26 cellular contexts compared by ENCODE assay signal in the genomic region with DNA sequence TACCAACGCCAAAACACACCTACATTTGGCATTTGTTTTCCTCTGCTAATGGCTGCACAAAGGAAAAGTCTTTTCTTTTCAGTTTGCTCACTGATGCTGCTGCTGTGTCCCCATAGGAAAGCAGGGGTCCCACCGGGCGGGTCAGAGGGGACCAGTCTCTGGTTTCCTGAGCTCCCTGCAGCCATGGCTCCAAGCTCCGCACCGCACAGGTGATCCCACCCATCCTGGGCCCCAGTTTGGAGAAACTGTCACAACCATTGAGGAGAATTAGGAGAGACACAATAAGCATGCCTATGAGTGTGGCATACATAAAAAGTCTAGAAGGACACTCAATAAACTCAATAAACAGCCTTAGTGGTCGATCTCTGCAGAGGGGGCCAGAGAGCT.
"Had no signal": no experiment of that assay in that cellular context is flagged by ENCODE, and none has a peak within 500 bp of the region (broad histone marks: within the 10 kb centered on the region; RNA-seq: fewer than 3 reads in every experiment).

No MANE protein-coding gene starts in this region.

- H3K9me3 Mint-ChIP-seq: activated B cell treated with CpG ODN at 0.5 μM for 24 hours; activated T-helper 2 cell treated with anti-CD3 and anti-CD28 coated beads, Interferon-gamma antibody, Interleukin-2, Interleukin-4, amounts not matched to agents 10 μg/mL and 5 μg/mL and 100 μg/mL, durations not matched to agents 14 hours and 24 hours and 36 hours; natural killer cell; stimulated activated effector memory CD8-positive, alpha-beta T cell treated with anti-CD3 and anti-CD28 coated beads, Interleukin-12 subunit alpha, Interleukin-12 subunit beta, amount 100 ng/mL, for 72 hours had no signal

- H3K27me3 Mint-ChIP-seq: activated B cell treated with CpG ODN at 0.5 μM for 24 hours; activated CD4-positive, alpha-beta T cell treated with anti-CD3 and anti-CD28 coated beads for 36 hours; activated naive CD8-positive, alpha-beta T cell had no signal

- H3K4me3 Mint-ChIP-seq: activated B cell treated with CpG ODN at 0.5 μM for 24 hours; activated CD4-positive, alpha-beta T cell treated with anti-CD3 and anti-CD28 coated beads for 36 hours; activated naive CD8-positive, alpha-beta T cell; brain; natural killer cell; stimulated activated effector memory CD8-positive, alpha-beta T cell treated with anti-CD3 and anti-CD28 coated beads, Interleukin-12 subunit alpha, Interleukin-12 subunit beta, amount 100 ng/mL, for 72 hours had no signal

- DNase-seq: activated B cell treated with CpG ODN at 0.5 μM for 24 hours; activated CD4-positive, alpha-beta T cell treated with anti-CD3 and anti-CD28 coated beads for 36 hours; activated CD4-positive, alpha-beta T cell treated with anti-CD3 and anti-CD28 coated beads, Interleukin-2, amount 50 U/mL, for 48 hours; activated T-cell treated with anti-CD3 and anti-CD28 coated beads, Interleukin-2, amount 50 U/mL, for 48 hours; dorsolateral prefrontal cortex; effector memory CD4-positive, alpha-beta T cell; erythroblast; hippocampal formation; midbrain; natural killer cell; posterior cingulate gyrus; right lobe of liver; stimulated activated CD4-positive, alpha-beta T cell treated with anti-CD3 and anti-CD28 coated beads, Interleukin-12 subunit alpha, Interleukin-12 subunit beta, amount 100 ng/mL, for 4 hours; stimulated activated CD4-positive, alpha-beta T cell treated with anti-CD3 and anti-CD28 coated beads, Interleukin-4, amount 100 ng/mL, for 1 hour; stomach; thyroid gland; upper lobe of left lung had no signal

- H3K4me1 ChIP-seq: ascending aorta, right lobe of liver, SJSA1, stomach, thyroid gland, upper lobe of left lung had no signal

- H3K9me3 ChIP-seq: ascending aorta, right lobe of liver, SJSA1, stomach, thyroid gland, upper lobe of left lung had no signal

- H3K36me3 ChIP-seq: cardiac muscle cell, right lobe of liver, SJSA1, thyroid gland had no signal

- H3K27ac ChIP-seq: ascending aorta, cardiac muscle cell, coronary artery, dorsolateral prefrontal cortex, right lobe of liver, SJSA1, skin epidermis, stomach, thyroid gland, upper lobe of left lung had no signal

- H3K4me3 ChIP-seq: ascending aorta, cardiac muscle cell, coronary artery, dorsolateral prefrontal cortex, right lobe of liver, SJSA1, skin epidermis, stomach, thyroid gland, upper lobe of left lung had no signal

- H3K36me3 Mint-ChIP-seq: natural killer cell had no signal

- H3K27ac Mint-ChIP-seq: activated B cell treated with CpG ODN at 0.5 μM for 24 hours; activated CD4-positive, alpha-beta T cell treated with anti-CD3 and anti-CD28 coated beads for 36 hours; activated naive CD8-positive, alpha-beta T cell; activated T-helper 2 cell treated with anti-CD3 and anti-CD28 coated beads, Interferon-gamma antibody, Interleukin-2, Interleukin-4, amounts not matched to agents 10 μg/mL and 5 μg/mL and 100 μg/mL, durations not matched to agents 14 hours and 24 hours and 36 hours; brain; natural killer cell; stimulated activated effector memory CD8-positive, alpha-beta T cell treated with anti-CD3 and anti-CD28 coated beads, Interleukin-12 subunit alpha, Interleukin-12 subunit beta, amount 100 ng/mL, for 72 hours had no signal

- H3K27me3 ChIP-seq: ascending aorta, cardiac muscle cell, dorsolateral prefrontal cortex, right lobe of liver, SJSA1, stomach, thyroid gland, upper lobe of left lung had no signal

- ATAC-seq: activated CD4-positive, alpha-beta T cell treated with anti-CD3 and anti-CD28 coated beads for 36 hours; natural killer cell; right lobe of liver; stimulated activated effector memory CD8-positive, alpha-beta T cell treated with anti-CD3 and anti-CD28 coated beads, Interleukin-12 subunit alpha, Interleukin-12 subunit beta, amount 100 ng/mL, for 72 hours had no signal
